In the genomic region with DNA sequence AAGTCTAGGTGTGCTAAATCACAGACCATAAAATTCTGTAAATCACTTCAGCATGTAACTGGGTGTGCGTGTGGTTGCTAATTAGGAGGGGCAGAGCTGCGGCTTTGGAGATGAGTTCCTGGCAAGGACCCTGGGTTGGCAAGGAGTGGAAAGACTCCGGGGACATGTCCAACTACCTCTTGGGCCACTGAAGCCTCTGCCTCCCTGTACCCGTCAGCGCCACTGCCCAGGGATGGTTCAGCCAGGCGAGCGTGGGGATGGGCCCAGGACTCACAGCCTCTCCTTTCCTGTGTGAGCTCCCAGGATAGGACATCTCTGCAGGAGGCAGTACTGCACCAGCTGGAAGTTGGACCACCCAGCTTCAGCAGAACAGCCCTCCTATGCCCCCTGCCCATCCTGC, we compare ENCODE assay signal across 12 cellular contexts.
"Had no signal": no experiment of that assay in that cellular context is flagged by ENCODE, and none has a peak within 500 bp of the region (broad histone marks: within the 10 kb centered on the region; RNA-seq: fewer than 3 reads in every experiment).

No MANE protein-coding gene starts in this region.

- H3K27me3 ChIP-seq: ovary, tibial artery had no signal

- H3K4me3 ChIP-seq: heart left ventricle, ovary, tibial artery had no signal

- ATAC-seq: activated T-cell treated with anti-CD3 and anti-CD28 coated beads, Interleukin-2, amount 50 U/mL, for 4 hours; heart left ventricle; T-helper 17 cell had no signal

- DNase-seq: activated B cell treated with CpG ODN at 0.5 μM for 24 hours; activated CD4-positive, alpha-beta T cell treated with anti-CD3 and anti-CD28 coated beads, Interleukin-2, amount 50 U/mL, for 1 hour; activated gamma-delta T cell; activated T-cell treated with anti-CD3 and anti-CD28 coated beads, Interleukin-2, amount 50 U/mL, for 4 hours; foreskin melanocyte; kidney; mesendoderm; ovary; stimulated activated CD4-positive, alpha-beta T cell treated with anti-CD3 and anti-CD28 coated beads, Interleukin-4, amount 100 ng/mL, for 4 hours; T-helper 17 cell had no signal

- H3K27ac ChIP-seq: heart left ventricle, ovary, tibial artery had no signal

- H3K9me3 ChIP-seq: ovary had no signal

- H3K36me3 ChIP-seq: heart left ventricle, ovary, tibial artery had no signal
